ENCODE assay signal across 14 cellular contexts in genomic region chr2:113831156-113831555, GRCh38. TPM values are rescaled to one million over a fixed set of nuclear protein-coding genes. Genes with fewer than 3 reads are reported as not detected.
DNase-seq lines count a peak whose midpoint lies in the region; ATAC-seq and TF ChIP-seq lines count a peak whose summit lies in the region.
"Had no signal": no experiment of that assay in that cellular context is flagged by ENCODE, and none has a peak within 500 bp of the region (broad histone marks: within the 10 kb centered on the region; RNA-seq: fewer than 3 reads in every experiment).

No MANE protein-coding gene starts in this region.

- no peaks in the 10 kb centered on the region for H3K9me3 ChIP-seq in mucosa of descending colon

- H3K4me1 ChIP-seq in mucosa of descending colon (ENCODE audit: low read depth), result no peaks in the 10 kb centered on the region

- DNase-seq in Caki2 (ENCODE audit: low read depth) (peak; percentile 70), KBM-7 (peak; percentile 6), caudate nucleus (lab: John Stamatoyannopoulos, UW) (peak in 11 of 61 donors; percentile 6 to 78 (median 17)), mucosa of descending colon (no peak), AG08396 (ENCODE audit: low spot score) (no peak), GM20000 (ENCODE audit: low spot score) (no peak)
- DNase-seq in activated naive CD4-positive, alpha-beta T cell (lab: John Stamatoyannopoulos, UW), result no peak
- DNase-seq: activated CD4-positive, CD25-positive, alpha-beta regulatory T cell treated with anti-CD3 and anti-CD28 coated beads, Interleukin-2, amount 50 U/mL, for 72 hours; activated T-cell treated with anti-CD3 and anti-CD28 coated beads, Interleukin-2, amount 50 U/mL, for 1 hour; MV-4-11; NCI-H526 treated with DMSO at 0.1 percent for 48 hours; stimulated activated naive CD4-positive, alpha-beta T cell treated with Interleukin-2 at 50 U/mL for 16 hours had no signal

- no peak overlapping the region for H3K4me3 ChIP-seq in mucosa of descending colon
- H3K4me3 ChIP-seq: dorsolateral prefrontal cortex had no signal

- ATAC-seq in mucosa of descending colon (peak; percentile 72), GM21423 (IDR thresholded peaks at IDR 0.05; ENCODE audit: unreplicated experiment) (no peak)

- H3K36me3 ChIP-seq in mucosa of descending colon (ENCODE audit: low read depth), result no peaks in the 10 kb centered on the region

- TF ChIP-seq CTCF in mucosa of descending colon (IDR thresholded peaks at IDR 0.05), result no peak
- TF ChIP-seq CTCF in GM20000 (IDR thresholded peaks at IDR 0.05; ENCODE audit: extremely low read depth, missing control alignments), result no peak

- in situ Hi-C loops in Caki2 (cut with HindIII; ENCODE audit: low pct_unique_long_range_greater_than_20kb, low sequenced_read_pairs), result no loop called here
- in situ Hi-C loops in KBM-7 (cut with MboI; ENCODE audit: low pct_unique_long_range_greater_than_20kb, low sequenced_read_pairs), result no loop called here

- intact Hi-C loops in mucosa of descending colon (cut with DNase I, micrococcal nuclease), result no loop called here

- H3K27ac ChIP-seq in caudate nucleus (ENCODE audit: low read depth, low read length), result peak overlapping the region; percentile 70

RNA-seq across cellular contexts. Expression of gene ACTR3, which starts 58.7 kb away (rescaled TPM):
- 381 and 425 TPM in 2 replicates for total RNA-seq in Caki2 (2014; rRNA removed; shearing (Covaris generic); ENCODE audit: low replicate concordance)
- total RNA-seq in mucosa of descending colon, result 100 to 1,000 TPM; 217 to 242 (median 227) TPM

Comparison
In these comparisons a context has a peak if more than half of its experiments do, and no peak if none do; other contexts are left out.
1. DNase-seq: peak in Caki2 (single experiment) and KBM-7 (single experiment); none in mucosa of descending colon (0 of 3), AG08396 (single experiment), activated naive CD4-positive, alpha-beta T cell (0 of 4) and GM20000 (single experiment).